In genomic region chr5:169826618-169827017, GRCh38 we compare ENCODE assay signal across 12 cellular contexts.
DNase-seq lines count a peak whose midpoint lies in the region; ATAC-seq and TF ChIP-seq lines count a peak whose summit lies in the region.
"Had no signal": no experiment of that assay in that cellular context is flagged by ENCODE, and none has a peak within 500 bp of the region (broad histone marks: within the 10 kb centered on the region; RNA-seq: fewer than 3 reads in every experiment).

No MANE protein-coding gene starts in this region.

- no peak overlapping the region for H2BK20ac ChIP-seq in IMR-90 (ENCODE audit: low read depth, low read length)

- TF ChIP-seq CTCF in BE2C (IDR thresholded peaks at IDR 0.05; ENCODE audit: low read depth, low read length): peak; percentile 22; the same call in 1 of the 2 replicates
- no peak; the same call in 1 of the 2 replicates for TF ChIP-seq CTCF in IMR-90 (conservative IDR thresholded peaks at IDR 0.05; ENCODE audit: low read depth, low read length)
- peak in 4 of 6 experiments; percentile 17 to 35 (median 26) for TF ChIP-seq CTCF in adrenal gland (IDR thresholded peaks at IDR 0.05)
- TF ChIP-seq CTCF in gastroesophageal sphincter (IDR thresholded peaks at IDR 0.05): no peak

- H3K4me3 ChIP-seq in BE2C (ENCODE audit: low read depth, low read length) (no peak overlapping the region), IMR-90 (ENCODE audit: insufficient read depth, low read depth, low read length) (no peak overlapping the region), adrenal gland (no peak overlapping the region), gastroesophageal sphincter (no peak overlapping the region)
- H3K4me3 ChIP-seq: Peyer's patch, right atrium auricular region had no signal

- ATAC-seq in IMR-90 (ENCODE audit: low read depth): peak; percentile 48; the same call in 1 of the 2 replicates
- no peak for ATAC-seq in gastroesophageal sphincter
- no peak for ATAC-seq in activated naive CD4-positive, alpha-beta T cell treated with anti-CD3 and anti-CD28 coated beads, Interleukin-2, amount 50 U/mL, for 72 hours
- ATAC-seq in HG02678 (IDR thresholded peaks at IDR 0.05; ENCODE audit: unreplicated experiment): no peak
- ATAC-seq: effector memory CD8-positive, alpha-beta T cell had no signal

- no peak overlapping the region for H3K4me2 ChIP-seq in IMR-90 (ENCODE audit: low read depth, low read length)

- H3K9me3 Mint-ChIP-seq in activated naive CD4-positive, alpha-beta T cell treated with anti-CD3 and anti-CD28 coated beads, Interleukin-2, amount 50 U/mL, for 72 hours: peaks cover 0 to 4% of the 10 kb centered on the region in 2 donors
- H3K9me3 Mint-ChIP-seq: effector memory CD8-positive, alpha-beta T cell had no signal

- H3K27ac ChIP-seq in IMR-90 (ENCODE audit: insufficient read depth, low read length) (no peak overlapping the region), adrenal gland (no peak overlapping the region), gastroesophageal sphincter (no peak overlapping the region)
- H3K27ac ChIP-seq: Peyer's patch, right atrium auricular region had no signal

- H2BK120ac ChIP-seq in IMR-90 (ENCODE audit: low read depth, low read length): no peak overlapping the region

- no peaks in the 10 kb centered on the region; the same call in 1 of the 2 replicates for H3K9me1 ChIP-seq in IMR-90 (ENCODE audit: insufficient read depth, low read length)

- no peak for TF ChIP-seq POLR2A in IMR-90 (IDR thresholded peaks at IDR 0.05; ENCODE audit: low read depth, low read length)
- TF ChIP-seq POLR2A in adrenal gland (IDR thresholded peaks at IDR 0.05): no peak
- TF ChIP-seq POLR2A in gastroesophageal sphincter (IDR thresholded peaks at IDR 0.05): no peak

- H3K4ac ChIP-seq in IMR-90 (ENCODE audit: low read depth, low read length): no peak overlapping the region

- no peak overlapping the region for H4K5ac ChIP-seq in IMR-90 (ENCODE audit: low read depth, low read length)

- H3K36me3 ChIP-seq in BE2C (no peaks in the 10 kb centered on the region), IMR-90 (ENCODE audit: control insufficient read depth, insufficient read depth, low read length) (no peaks in the 10 kb centered on the region), adrenal gland (replicated peaks in 1 of 2) (no peaks in the 10 kb centered on the region), gastroesophageal sphincter (no peaks in the 10 kb centered on the region)
- H3K36me3 ChIP-seq: Peyer's patch, right atrium auricular region had no signal

- no peak overlapping the region for H3K56ac ChIP-seq in IMR-90 (ENCODE audit: extremely low read depth, insufficient read depth, low read length)

- H2AFZ ChIP-seq in IMR-90 (replicated peaks; ENCODE audit: low read length, poor library complexity): no peak overlapping the region

- no peak overlapping the region for H3K18ac ChIP-seq in IMR-90 (ENCODE audit: low read depth, low read length)

- no peaks in the 10 kb centered on the region for H3K9me3 ChIP-seq in BE2C
- no peaks in the 10 kb centered on the region for H3K9me3 ChIP-seq in IMR-90 (ENCODE audit: control insufficient read depth, insufficient read depth, low read length)
- no peaks in the 10 kb centered on the region for H3K9me3 ChIP-seq in adrenal gland (replicated peaks in 1 of 3)
- no peaks in the 10 kb centered on the region for H3K9me3 ChIP-seq in gastroesophageal sphincter
- H3K9me3 ChIP-seq: Peyer's patch, right atrium auricular region had no signal

- peaks cover 16 to 17% of the 10 kb centered on the region in 2 donors for H3K36me3 Mint-ChIP-seq in activated naive CD4-positive, alpha-beta T cell treated with anti-CD3 and anti-CD28 coated beads, Interleukin-2, amount 50 U/mL, for 72 hours

- no peaks in the 10 kb centered on the region for H3K79me1 ChIP-seq in IMR-90 (ENCODE audit: low read depth in 1 of 2, low read length in 2 of 2)

- no peak for TF ChIP-seq EP300 in gastroesophageal sphincter (IDR thresholded peaks at IDR 0.05)

- no peaks in the 10 kb centered on the region for H3K27me3 ChIP-seq in BE2C
- H3K27me3 ChIP-seq in IMR-90 (ENCODE audit: control insufficient read depth, insufficient read depth, low read length): no peaks in the 10 kb centered on the region
- no peaks in the 10 kb centered on the region for H3K27me3 ChIP-seq in adrenal gland
- H3K27me3 ChIP-seq in gastroesophageal sphincter: no peaks in the 10 kb centered on the region
- H3K27me3 ChIP-seq: Peyer's patch, right atrium auricular region had no signal

- in situ Hi-C loops in IMR-90 (cut with MboI; ENCODE audit: low sequenced_read_pairs): no loop called here

- no peak overlapping the region for H2BK15ac ChIP-seq in IMR-90 (ENCODE audit: low read depth, low read length)

- H3K23ac ChIP-seq in IMR-90 (ENCODE audit: low read depth, low read length): no peak overlapping the region

- BruUV-seq in IMR-90 (replicated peaks; lab: Mats Ljungman, UMichigan): no TSS peak

- H2BK5ac ChIP-seq in IMR-90 (ENCODE audit: low read depth, low read length, poor library complexity, severe bottlenecking): no peak overlapping the region

- no peak for DNase-seq in BE2C
- no peak for DNase-seq in IMR-90
- DNase-seq in adrenal gland: no peak
- peak; percentile 32 for DNase-seq in iPS-NIHi11 (ENCODE audit: low spot score)
- no peak for DNase-seq in activated naive CD4-positive, alpha-beta T cell treated with anti-CD3 and anti-CD28 coated beads, Interleukin-2, amount 50 U/mL, for 72 hours (ENCODE audit: low spot score in 2 of 2)
- DNase-seq in mesenteric fat pad (ENCODE audit: low spot score): no peak
- DNase-seq: Calu3; effector memory CD8-positive, alpha-beta T cell; Peyer's patch had no signal

- no peak overlapping the region for H3K14ac ChIP-seq in IMR-90 (replicated peaks; ENCODE audit: low read depth, low read length)

- dilution Hi-C loops in IMR-90 (cut with HindIII; ENCODE audit: low sequenced_read_pairs, unreplicated experiment): no loop called here

- WGBS in IMR-90 (ENCODE audit: extremely low coverage in 2 of 2, insufficient read length in 1 of 2), 2 experiments: no CpG with 5 or more reads among the region's 5 CpGs
- WGBS in adrenal gland, 4 donors: 61 to 73% (median 64%) methylated on average over 5 of the region's 5 CpGs
- 49 to 53% methylated on average over 3 to 5 of the region's 5 CpGs for WGBS in gastroesophageal sphincter (ENCODE audit: low coverage in 1 of 2), 2 donors

- POLR2A ChIA-PET in IMR-90 (lab: Charles Lee; ENCODE audit: unreplicated experiment): no interaction called here

- no peak overlapping the region for H3K9ac ChIP-seq in IMR-90 (ENCODE audit: low read depth, low read length)

- H2AK9ac ChIP-seq in IMR-90 (replicated peaks; ENCODE audit: low read depth, low read length, poor library complexity): no peak overlapping the region

- no peak overlapping the region for H2AK5ac ChIP-seq in IMR-90 (ENCODE audit: low read depth, low read length)

- H4K20me1 ChIP-seq in IMR-90 (ENCODE audit: insufficient read depth, low read length): no peaks in the 10 kb centered on the region

- H4K91ac ChIP-seq in IMR-90 (ENCODE audit: insufficient read depth, low read depth, low read length): no peak overlapping the region

- H3K27ac Mint-ChIP-seq in activated naive CD4-positive, alpha-beta T cell treated with anti-CD3 and anti-CD28 coated beads, Interleukin-2, amount 50 U/mL, for 72 hours: peak overlapping the region in 1 of 2 donors; percentile 41

- peak; percentile 30; the same call in 1 of the 2 replicates for TF ChIP-seq RAD21 in IMR-90 (IDR thresholded peaks at IDR 0.05; ENCODE audit: low read length)

- CTCF ChIA-PET in IMR-90 (lab: Yijun Ruan, JAX): interaction anchor here (0.7 to 1.1 kb wide), 4 partner anchors 9 to 154 kb away, joined by 3 read pairs; no protein-coding TSS in a partner anchor

- no peak overlapping the region for H4K8ac ChIP-seq in IMR-90 (ENCODE audit: low read depth in 2 of 2, low read length in 2 of 2)

- no peaks in the 10 kb centered on the region for H3K4me1 ChIP-seq in BE2C
- H3K4me1 ChIP-seq in IMR-90 (ENCODE audit: control insufficient read depth, insufficient read depth, low read length): no peaks in the 10 kb centered on the region
- no peaks in the 10 kb centered on the region for H3K4me1 ChIP-seq in adrenal gland (replicated peaks in 1 of 2)
- no peaks in the 10 kb centered on the region for H3K4me1 ChIP-seq in gastroesophageal sphincter
- H3K4me1 ChIP-seq: Peyer's patch, right atrium auricular region had no signal

- intact Hi-C loops in IMR-90 (cut with micrococcal nuclease) (no loop called here), adrenal gland (cut with DNase I) (no loop called here)

TF ChIP-seq in IMR-90, 13 proteins besides CTCF, POLR2A, EP300 and RAD21:
- TF ChIP-seq SMC3 (IDR thresholded peaks at IDR 0.05; ENCODE audit: low read depth, low read length): peak; percentile 35; the same call in 1 of the 2 replicates
- TF ChIP-seq FOS (IDR thresholded peaks at IDR 0.05; ENCODE audit: low read depth, low read length): no peak

Comparison
In these comparisons a context has a peak if more than half of its experiments do, and no peak if none do; other contexts are left out.
1. CTCF ChIP-seq: peak in BE2C (single experiment) and adrenal gland (4 of 6); none in IMR-90 (single experiment) and gastroesophageal sphincter (0 of 4).